In the genomic region with DNA sequence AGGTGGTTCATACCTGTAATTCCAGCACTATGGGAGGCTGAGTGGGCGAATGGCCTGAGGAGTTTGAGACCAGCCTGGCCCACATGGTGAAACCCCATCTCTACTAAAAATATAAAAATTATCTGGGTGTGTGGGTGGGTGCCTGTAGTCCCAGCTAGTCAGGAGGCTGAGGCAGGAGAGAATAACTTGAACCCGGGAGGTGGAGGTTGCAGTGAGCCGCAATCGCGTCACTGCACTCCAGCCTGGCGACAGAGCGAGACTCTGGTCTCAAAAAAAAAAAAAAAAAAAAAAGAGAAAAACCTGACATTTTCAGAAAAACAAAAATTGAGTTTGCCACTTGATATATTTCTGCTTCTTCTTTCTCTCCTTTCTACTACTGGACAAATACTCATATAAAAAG, we compare ENCODE assay signal across 30 cellular contexts. TPM values are rescaled to one million over a fixed set of nuclear protein-coding genes. Genes with fewer than 3 reads are reported as not detected.
DNase-seq lines count a peak whose midpoint lies in the region; ATAC-seq lines count a peak whose summit lies in the region.
"Had no signal": no experiment of that assay in that cellular context is flagged by ENCODE, and none has a peak within 500 bp of the region (broad histone marks: within the 10 kb centered on the region; RNA-seq: fewer than 3 reads in every experiment).

No MANE protein-coding gene starts in this region.

- no peaks in the 10 kb centered on the region for H3K9me3 Mint-ChIP-seq in T-helper 2 cell treated with Interferon-gamma antibody and Interleukin-4, amounts not matched to agents 5 μg/mL and 100 μg/mL, for 36 hours
- no peaks in the 10 kb centered on the region for H3K9me3 Mint-ChIP-seq in stimulated activated naive CD8-positive, alpha-beta T cell treated with anti-CD3 and anti-CD28 coated beads, Interleukin-15, Interleukin-2, amounts not matched to agents 100 ng/mL and 50 ng/mL, for 24 hours
- H3K9me3 Mint-ChIP-seq in activated naive CD8-positive, alpha-beta T cell treated with anti-CD3 and anti-CD28 coated beads, Interleukin-2, amount 10 ng/mL, durations not matched to agents 7 days and 5 days: no peaks in the 10 kb centered on the region
- H3K9me3 Mint-ChIP-seq: stimulated activated naive B cell treated with anti-CD40 and anti-IgM and Interleukin-4, amounts not matched to agents 10 μg/mL and 1 μg/mL and 100 μg/mL, for 72 hours; WTC11 had no signal

- DNase-seq in T-helper 2 cell treated with Interferon-gamma antibody and Interleukin-4, amounts not matched to agents 5 μg/mL and 100 μg/mL, for 36 hours (ENCODE audit: low spot score): no peak
- DNase-seq in T-helper 2 cell (no peak), germinal center (ENCODE audit: low spot score) (no peak), 8988T (no peak)
- DNase-seq in stimulated activated naive CD8-positive, alpha-beta T cell treated with anti-CD3 and anti-CD28 coated beads, Interleukin-15, Interleukin-2, amounts not matched to agents 100 U/mL and 50 U/mL, for 24 hours: no peak
- peak; percentile 61 for DNase-seq in activated naive CD8-positive, alpha-beta T cell treated with anti-CD3 and anti-CD28 coated beads, Interleukin-2, amount 10 ng/mL, durations not matched to agents 7 days and 5 days
- DNase-seq: DMS53; GDM1; glutamatergic neuron; midbrain; NCI-H1092 treated with DMSO at 0.1 percent for 48 hours; NCI-H2029; NCI-H69; small intestine; stimulated activated CD4-positive, alpha-beta T cell treated with anti-CD3 and anti-CD28 coated beads, Interleukin-4, amount 100 ng/mL, for 1 hour; stimulated activated naive B cell treated with anti-CD40 and anti-IgM and Interleukin-4, amounts not matched to agents 10 μg/mL and 1 μg/mL and 100 μg/mL, for 72 hours; T1000; transverse colon had no signal

- peak overlapping the region; percentile 95 for H3K27ac Mint-ChIP-seq in T-helper 2 cell treated with Interferon-gamma antibody and Interleukin-4, amounts not matched to agents 5 μg/mL and 100 μg/mL, for 36 hours
- peak overlapping the region; percentile 99 for H3K27ac Mint-ChIP-seq in stimulated activated naive CD8-positive, alpha-beta T cell treated with anti-CD3 and anti-CD28 coated beads, Interleukin-15, Interleukin-2, amounts not matched to agents 100 ng/mL and 50 ng/mL, for 24 hours
- peak overlapping the region; percentile 100 for H3K27ac Mint-ChIP-seq in activated naive CD8-positive, alpha-beta T cell treated with anti-CD3 and anti-CD28 coated beads, Interleukin-2, amount 10 ng/mL, durations not matched to agents 7 days and 5 days
- H3K27ac Mint-ChIP-seq: nephron; stimulated activated naive B cell treated with anti-CD40 and anti-IgM and Interleukin-4, amounts not matched to agents 10 μg/mL and 1 μg/mL and 100 μg/mL, for 72 hours; WTC11 had no signal

- peak overlapping the region; percentile 94 for H3K4me3 Mint-ChIP-seq in T-helper 2 cell treated with Interferon-gamma antibody and Interleukin-4, amounts not matched to agents 5 μg/mL and 100 μg/mL, for 36 hours
- peak overlapping the region; percentile 88 for H3K4me3 Mint-ChIP-seq in stimulated activated naive CD8-positive, alpha-beta T cell treated with anti-CD3 and anti-CD28 coated beads, Interleukin-15, Interleukin-2, amounts not matched to agents 100 ng/mL and 50 ng/mL, for 24 hours
- H3K4me3 Mint-ChIP-seq in activated naive CD8-positive, alpha-beta T cell treated with anti-CD3 and anti-CD28 coated beads, Interleukin-2, amount 10 ng/mL, durations not matched to agents 7 days and 5 days: peak overlapping the region; percentile 97
- H3K4me3 Mint-ChIP-seq: nephron; stimulated activated naive B cell treated with anti-CD40 and anti-IgM and Interleukin-4, amounts not matched to agents 10 μg/mL and 1 μg/mL and 100 μg/mL, for 72 hours; WTC11 had no signal

- peaks cover 49% of the 10 kb centered on the region for H3K4me1 Mint-ChIP-seq in T-helper 2 cell treated with Interferon-gamma antibody and Interleukin-4, amounts not matched to agents 5 μg/mL and 100 μg/mL, for 36 hours (ENCODE audit: low read depth)
- H3K4me1 Mint-ChIP-seq in stimulated activated naive CD8-positive, alpha-beta T cell treated with anti-CD3 and anti-CD28 coated beads, Interleukin-15, Interleukin-2, amounts not matched to agents 100 ng/mL and 50 ng/mL, for 24 hours (ENCODE audit: low read depth): peaks cover 90% of the 10 kb centered on the region
- peaks cover 45% of the 10 kb centered on the region for H3K4me1 Mint-ChIP-seq in activated naive CD8-positive, alpha-beta T cell treated with anti-CD3 and anti-CD28 coated beads, Interleukin-2, amount 10 ng/mL, durations not matched to agents 7 days and 5 days
- H3K4me1 Mint-ChIP-seq: nephron, WTC11 had no signal

- POLR2A ChIA-PET in activated naive CD8-positive, alpha-beta T cell treated with anti-CD3 and anti-CD28 coated beads, Interleukin-2, amount 10 ng/mL, durations not matched to agents 7 days and 5 days (lab: Charles Lee): interaction anchor here (0.7 to 14.1 kb wide), 15 partner anchors 7 to 819 kb away, joined by 3 to 907 read pairs (median 10); partner anchors contain the start of genes CA6 and ENO1

- no peak for ATAC-seq in stimulated activated naive CD8-positive, alpha-beta T cell treated with anti-CD3 and anti-CD28 coated beads, Interleukin-15, Interleukin-2, amounts not matched to agents 100 U/mL and 50 U/mL, for 24 hours
- ATAC-seq in activated naive CD8-positive, alpha-beta T cell treated with anti-CD3 and anti-CD28 coated beads, Interleukin-2, amount 10 ng/mL, durations not matched to agents 7 days and 5 days (ENCODE audit: low read depth): no peak
- no peak for ATAC-seq in GM19452 (IDR thresholded peaks at IDR 0.05; ENCODE audit: unreplicated experiment)
- ATAC-seq: WTC11 had no signal

- H3K36me3 Mint-ChIP-seq in T-helper 2 cell treated with Interferon-gamma antibody and Interleukin-4, amounts not matched to agents 5 μg/mL and 100 μg/mL, for 36 hours (ENCODE audit: low read depth): peaks cover 32% of the 10 kb centered on the region
- H3K36me3 Mint-ChIP-seq in stimulated activated naive CD8-positive, alpha-beta T cell treated with anti-CD3 and anti-CD28 coated beads, Interleukin-15, Interleukin-2, amounts not matched to agents 100 ng/mL and 50 ng/mL, for 24 hours (ENCODE audit: low read depth): peaks cover 12% of the 10 kb centered on the region
- peaks cover 71% of the 10 kb centered on the region for H3K36me3 Mint-ChIP-seq in activated naive CD8-positive, alpha-beta T cell treated with anti-CD3 and anti-CD28 coated beads, Interleukin-2, amount 10 ng/mL, durations not matched to agents 7 days and 5 days
- H3K36me3 Mint-ChIP-seq: stimulated activated naive B cell treated with anti-CD40 and anti-IgM and Interleukin-4, amounts not matched to agents 10 μg/mL and 1 μg/mL and 100 μg/mL, for 72 hours; WTC11 had no signal

- no peaks in the 10 kb centered on the region for H3K27me3 Mint-ChIP-seq in T-helper 2 cell treated with Interferon-gamma antibody and Interleukin-4, amounts not matched to agents 5 μg/mL and 100 μg/mL, for 36 hours (ENCODE audit: low read depth)
- H3K27me3 Mint-ChIP-seq in stimulated activated naive CD8-positive, alpha-beta T cell treated with anti-CD3 and anti-CD28 coated beads, Interleukin-15, Interleukin-2, amounts not matched to agents 100 ng/mL and 50 ng/mL, for 24 hours: no peaks in the 10 kb centered on the region
- H3K27me3 Mint-ChIP-seq in activated naive CD8-positive, alpha-beta T cell treated with anti-CD3 and anti-CD28 coated beads, Interleukin-2, amount 10 ng/mL, durations not matched to agents 7 days and 5 days: no peaks in the 10 kb centered on the region

RNA-seq across cellular contexts. Expression of gene CA6, which starts 24.3 kb away (rescaled TPM):
- 10 to 100 TPM; 37.3 to 41.8 TPM for total RNA-seq in activated naive CD8-positive, alpha-beta T cell treated with anti-CD3 and anti-CD28 coated beads, Interleukin-2, amount 10 ng/mL, durations not matched to agents 7 days and 5 days
- total RNA-seq: A172, dermis microvascular lymphatic vessel endothelial cell, endothelial cell of umbilical vein, liver, osteocyte, renal cortical epithelial cell, RPMI7951, transverse colon had no signal

RNA-seq across cellular contexts. Expression of gene SLC2A7, which starts 56.3 kb away (rescaled TPM):
- total RNA-seq in activated naive CD8-positive, alpha-beta T cell treated with anti-CD3 and anti-CD28 coated beads, Interleukin-2, amount 10 ng/mL, durations not matched to agents 7 days and 5 days: under 1 TPM in 1 of 2 experiments, not detected in 1; 0.19 TPM
- total RNA-seq: A172, endothelial cell of umbilical vein, liver, osteocyte, renal cortical epithelial cell, RPMI7951, SK-MEL-5, transverse colon, WTC11 had no signal
